In the genomic region with DNA sequence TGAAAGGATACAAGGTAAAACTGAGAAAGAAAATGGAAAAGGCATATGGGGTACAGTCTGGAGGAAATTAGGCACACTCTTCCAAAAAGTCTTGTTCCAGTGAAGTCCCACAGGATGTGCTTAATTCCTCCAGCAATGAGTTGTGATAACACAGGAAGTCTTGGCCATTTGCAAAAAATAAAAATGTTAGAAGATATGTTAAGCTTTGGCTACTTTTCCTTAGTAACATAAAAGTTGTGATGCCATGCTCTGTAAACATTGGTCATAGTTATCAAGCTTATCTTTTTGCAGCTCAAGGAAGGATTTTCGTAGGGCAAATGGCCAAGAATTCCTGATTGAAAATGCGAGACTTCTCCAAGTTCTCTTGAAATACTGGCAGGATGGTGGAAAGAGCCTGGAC, we compare ENCODE assay signal across 18 cellular contexts. TPM values are rescaled to one million over a fixed set of nuclear protein-coding genes. Genes with fewer than 3 reads are reported as not detected.
DNase-seq lines count a peak whose midpoint lies in the region; ATAC-seq and FAIRE-seq lines count a peak whose summit lies in the region.
"Had no signal": no experiment of that assay in that cellular context is flagged by ENCODE, and none has a peak within 500 bp of the region (broad histone marks: within the 10 kb centered on the region; RNA-seq: fewer than 3 reads in every experiment).

No MANE protein-coding gene starts in this region.

- no peaks in the 10 kb centered on the region for H3K27me3 ChIP-seq in small intestine (ENCODE audit: control insufficient read depth in 2 of 2, insufficient read depth in 2 of 2, low read length in 2 of 2)

- intact Hi-C loops in left ventricle myocardium superior (cut with micrococcal nuclease): no loop called here

- ATAC-seq in left ventricle myocardium superior (peak; percentile 66), HG02759 (IDR thresholded peaks at IDR 0.05; ENCODE audit: unreplicated experiment) (no peak)
- ATAC-seq: HCT116 had no signal

- H3K4me3 ChIP-seq in small intestine (ENCODE audit: low read depth in 1 of 2, low read length in 2 of 2): no peak overlapping the region
- H3K4me3 ChIP-seq: GM23248 had no signal

- WGBS in small intestine, 3 donors: 15 to 37% (median 35%) methylated on average over 2 of the region's 2 CpGs

- no peak for FAIRE-seq in small intestine (lab: Jason Lieb, UNC)

- no peak overlapping the region for H3K27ac ChIP-seq in small intestine (ENCODE audit: low read depth in 1 of 2, low read length in 1 of 2)
- H3K27ac ChIP-seq: GM23248 had no signal

- H3K4me1 ChIP-seq in small intestine (ENCODE audit: control insufficient read depth in 2 of 2, insufficient read depth in 1 of 2, low read depth in 1 of 2, low read length in 1 of 2): no peaks in the 10 kb centered on the region

- peak; percentile 81 for DNase-seq in NCI-H226
- peak; percentile 56 for DNase-seq in dermis blood vessel endothelial cell
- DNase-seq in left ventricle myocardium superior: no peak
- peak; percentile 25 for DNase-seq in small intestine
- no peak for DNase-seq in activated CD8-positive, alpha-beta memory T cell treated with anti-CD3 and anti-CD28 coated beads for 24 hours
- DNase-seq in GM03348 (ENCODE audit: low spot score): no peak
- DNase-seq: Calu3; CD4-positive, alpha-beta T cell; GM23248; KBM-7; NCI-H1092; NCI-H2227 treated with DMSO at 0.1 percent for 48 hours; NCI-H526; NK-92 treated with Interleukin-12 subunit alpha and Interleukin-12 subunit beta, amount 100 ng/mL, for 24 hours; OCI-M1; RPMI8226 had no signal

- H3K36me3 ChIP-seq in small intestine (ENCODE audit: control insufficient read depth in 2 of 2, insufficient read depth in 2 of 2, low read length in 2 of 2): no peaks in the 10 kb centered on the region

- H3K9me3 ChIP-seq in small intestine (ENCODE audit: control insufficient read depth, low read depth): no peaks in the 10 kb centered on the region

RNA-seq across cellular contexts. Expression of a gene that starts 26.4 kb away (rescaled TPM):
- total RNA-seq in dermis blood vessel endothelial cell (0.51 and 1.1 TPM in 2 replicates), left ventricle myocardium superior (2.8 TPM)
- polyA plus RNA-seq in small intestine: 1 to 10 TPM in 1 of 3 donors, not detected in 2; 1.8 TPM

RNA-seq across cellular contexts. Expression of a gene that starts 26.8 kb away (rescaled TPM):
- total RNA-seq in dermis blood vessel endothelial cell (38.3 and 49.0 TPM in 2 replicates), left ventricle myocardium superior (69.2 TPM)
- 10 to 100 TPM; 16.2 to 34.9 (median 17.2) TPM for polyA plus RNA-seq in small intestine

Comparison
In these comparisons a context has a peak if more than half of its experiments do, and no peak if none do; other contexts are left out.
1. DNase-seq: peak in NCI-H226 (single experiment), dermis blood vessel endothelial cell (single experiment) and small intestine (single experiment); none in left ventricle myocardium superior (single experiment), activated CD8-positive, alpha-beta memory T cell treated with anti-CD3 and anti-CD28 coated beads for 24 hours (single experiment) and GM03348 (single experiment).